Comparison of ENCODE assay signal across 8 cellular contexts in genomic region chrX:1453390-1453783, GRCh38. TPM values are rescaled to one million over a fixed set of nuclear protein-coding genes. Genes with fewer than 3 reads are reported as not detected.
DNase-seq lines count a peak whose midpoint lies in the region; ATAC-seq and TF ChIP-seq lines count a peak whose summit lies in the region.

No MANE protein-coding gene starts in this region.

- H3K4me1 ChIP-seq in gastroesophageal sphincter (peaks cover 0 to 35% (median 13%) of the 10 kb centered on the region in 3 donors), sigmoid colon (peaks cover 0 to 33% (median 27%) of the 10 kb centered on the region in 4 donors)

- no peak for TF ChIP-seq CTCF in gastroesophageal sphincter (IDR thresholded peaks at IDR 0.05)
- TF ChIP-seq CTCF in sigmoid colon (IDR thresholded peaks at IDR 0.05): no peak

- no peaks in the 10 kb centered on the region for H3K9me3 ChIP-seq in gastroesophageal sphincter
- H3K9me3 ChIP-seq in sigmoid colon: no peaks in the 10 kb centered on the region

- no peaks in the 10 kb centered on the region for H3K36me3 ChIP-seq in gastroesophageal sphincter
- no peaks in the 10 kb centered on the region for H3K36me3 ChIP-seq in sigmoid colon

- H3K27me3 ChIP-seq in gastroesophageal sphincter (no peaks in the 10 kb centered on the region), sigmoid colon (no peaks in the 10 kb centered on the region)

- DNase-seq in activated CD4-positive, alpha-beta T cell treated with anti-CD3 and anti-CD28 coated beads, Interleukin-2, amount 50 U/mL, for 4 hours: peak; percentile 71 to 76
- no peak for DNase-seq in sigmoid colon
- DNase-seq in head of caudate nucleus: no peak
- no peak for DNase-seq in SIG-M5 (lab: John Stamatoyannopoulos, UW)
- no peak for DNase-seq in NCI-H1436 (lab: John Stamatoyannopoulos, UW)

- intact Hi-C loops in sigmoid colon (cut with DNase I): loop anchor here (5.0 kb wide), 5 partner anchors 874 to 1239 kb away; partner anchors contain the start of genes CD99 and GTPBP6
- intact Hi-C loops in head of caudate nucleus (cut with DNase I): loop anchor here (2.0 to 10.0 kb wide), 3 partner anchors 61 to 871 kb away; partner anchors contain the start of genes AKAP17A and SLC25A6

- no CpG with 5 or more reads among the region's 34 CpGs for WGBS in gastroesophageal sphincter (ENCODE audit: low coverage in 1 of 2), 2 donors
- 1% methylated on average over 34 of the region's 34 CpGs for WGBS in sigmoid colon, 2 donors

- peak; percentile 44 for ATAC-seq in GM19023 (IDR thresholded peaks at IDR 0.05; ENCODE audit: unreplicated experiment)
- peak; percentile 34 for ATAC-seq in HG02973 (IDR thresholded peaks at IDR 0.05; ENCODE audit: unreplicated experiment)
- peak; percentile 39 for ATAC-seq in gastroesophageal sphincter

- H3K27ac ChIP-seq in gastroesophageal sphincter: peak overlapping the region; percentile 62 to 98 (median 94)
- peak overlapping the region; percentile 91 to 97 (median 96) for H3K27ac ChIP-seq in sigmoid colon

- TF ChIP-seq POLR2A in gastroesophageal sphincter (IDR thresholded peaks at IDR 0.05): peak in 1 of 2 donors; percentile 49
- TF ChIP-seq POLR2A in sigmoid colon (IDR thresholded peaks at IDR 0.05): peak in 1 of 2 donors; percentile 26

- TF ChIP-seq EP300 in gastroesophageal sphincter (IDR thresholded peaks at IDR 0.05) (no peak), sigmoid colon (IDR thresholded peaks at IDR 0.05) (no peak)

- peak overlapping the region; percentile 46 to 74 for H3K4me3 ChIP-seq in gastroesophageal sphincter
- peak overlapping the region; percentile 56 to 86 (median 64) for H3K4me3 ChIP-seq in sigmoid colon

RNA-seq across cellular contexts. Expression of gene ASMTL, which starts 0.7 kb away (rescaled TPM):
- total RNA-seq in gastroesophageal sphincter (10 to 100 TPM; 29.7 to 35.1 (median 32.5) TPM), sigmoid colon (10 to 100 TPM; 20.8 to 30.6 (median 29.3) TPM)
- polyA plus RNA-seq in sigmoid colon: 10 to 100 TPM; 11.8 to 24.0 (median 21.0) TPM

Comparison
In these comparisons a context has a peak if more than half of its experiments do, and no peak if none do; other contexts are left out.
1. DNase-seq: peak in activated CD4-positive, alpha-beta T cell treated with anti-CD3 and anti-CD28 coated beads, Interleukin-2, amount 50 U/mL, for 4 hours (2 of 2); none in sigmoid colon (single experiment), head of caudate nucleus (0 of 42), SIG-M5 (single experiment) and NCI-H1436 (single experiment).
2. Peak in every context shown above with its lines, with median percentiles within 50 percentile points of each other: ATAC-seq.